Comparison of ENCODE assay signal across 9 cellular contexts in genomic region chr18:56233595-56233994, GRCh38.
DNase-seq lines count a peak whose midpoint lies in the region; ATAC-seq and TF ChIP-seq lines count a peak whose summit lies in the region.
"Had no signal": no experiment of that assay in that cellular context is flagged by ENCODE, and none has a peak within 500 bp of the region (broad histone marks: within the 10 kb centered on the region; RNA-seq: fewer than 3 reads in every experiment).

No MANE protein-coding gene starts in this region.

- no peak for TF ChIP-seq CTCF in fibroblast of mammary gland (conservative IDR thresholded peaks at IDR 0.05; ENCODE audit: control insufficient read depth, insufficient read depth, low read depth, low read length)

- DNase-seq in EL (peak; percentile 81), fibroblast of mammary gland (ENCODE audit: low read depth) (peak; percentile 91), renal cortical epithelial cell (ENCODE audit: low read depth) (peak; percentile 2), HPDE6-E6E7 (ENCODE audit: extremely low spot score) (no peak), SIG-M5 (lab: John Stamatoyannopoulos, UW) (no peak)
- DNase-seq in stimulated activated naive CD8-positive, alpha-beta T cell treated with anti-CD3 and anti-CD28 coated beads, Interleukin-15, Interleukin-2, amounts not matched to agents 100 U/mL and 50 U/mL, for 24 hours = no peak
- DNase-seq: NCI-H510A had no signal

- ATAC-seq in SK-N-SH treated with all-trans-retinoic acid at 6 μM for 48 hours (peak; percentile 78), GM21528 (IDR thresholded peaks at IDR 0.05; ENCODE audit: low FRiP score, unreplicated experiment) (no peak)
- ATAC-seq in stimulated activated naive CD8-positive, alpha-beta T cell treated with anti-CD3 and anti-CD28 coated beads, Interleukin-15, Interleukin-2, amounts not matched to agents 100 U/mL and 50 U/mL, for 24 hours = no peak

- H3K4me3 ChIP-seq in fibroblast of mammary gland (ENCODE audit: control insufficient read depth, low read depth, low read length) = no peak overlapping the region

TF ChIP-seq in SK-N-SH treated with all-trans-retinoic acid at 6 μM for 48 hours, 23 proteins besides CTCF, POLR2A, EP300 and RAD21:
- TF ChIP-seq ISL1 (CRISPR knock-in tag; IDR thresholded peaks at IDR 0.05) (peak; percentile 28), TCF4 (CRISPR knock-in tag; IDR thresholded peaks at IDR 0.05; ENCODE audit: borderline replicate concordance) (no peak), TOX (CRISPR knock-in tag; IDR thresholded peaks at IDR 0.05; ENCODE audit: borderline replicate concordance) (no peak), ZNF565 (CRISPR knock-in tag; conservative IDR thresholded peaks at IDR 0.05; ENCODE audit: low read depth) (no peak)

Comparison
In these comparisons a context has a peak if more than half of its experiments do, and no peak if none do; other contexts are left out.
1. DNase-seq: peak in EL (single experiment), fibroblast of mammary gland (single experiment) and renal cortical epithelial cell (single experiment); none in HPDE6-E6E7 (single experiment), stimulated activated naive CD8-positive, alpha-beta T cell treated with anti-CD3 and anti-CD28 coated beads, Interleukin-15, Interleukin-2, amounts not matched to agents 100 U/mL and 50 U/mL, for 24 hours (single experiment) and SIG-M5 (single experiment).